In the genomic region with DNA sequence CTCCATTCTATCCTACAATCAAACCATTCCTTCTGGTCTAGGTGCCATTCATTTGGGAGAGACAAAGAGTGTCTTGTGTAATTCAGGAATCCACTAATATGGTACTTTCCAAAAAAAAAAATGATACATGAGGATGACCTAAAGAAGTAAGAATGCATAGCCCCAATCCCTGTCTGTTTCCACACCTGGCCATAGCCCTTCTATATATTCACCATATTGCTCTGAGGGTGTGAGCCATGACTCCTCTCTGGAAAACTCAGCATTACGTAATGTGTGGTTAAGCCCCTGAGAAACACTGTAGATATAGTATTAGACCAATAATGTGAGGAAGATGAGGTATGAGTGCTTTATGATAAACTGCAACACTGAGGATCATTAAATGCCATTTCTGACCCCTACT, we compare ENCODE assay signal across 26 cellular contexts.
A peak's percentile ranks its signal among the peaks of the same experiment; 100 is the strongest.
DNase-seq lines count a peak whose midpoint lies in the region; ATAC-seq, FAIRE-seq and TF ChIP-seq lines count a peak whose summit lies in the region.
"Had no signal": no experiment of that assay in that cellular context is flagged by ENCODE, and none has a peak within 500 bp of the region (broad histone marks: within the 10 kb centered on the region; RNA-seq: fewer than 3 reads in every experiment).

No MANE protein-coding gene starts in this region.

- TF ChIP-seq CTCF in MCF 10A (IDR thresholded peaks at IDR 0.05; ENCODE audit: unreplicated experiment) (no peak), breast epithelium (IDR thresholded peaks at IDR 0.05) (no peak), RWPE2 (IDR thresholded peaks at IDR 0.05; ENCODE audit: poor library complexity, severe bottlenecking) (no peak), fibroblast of the aortic adventitia (IDR thresholded peaks at IDR 0.05; ENCODE audit: insufficient read depth, low read length) (no peak)

- no peaks in the 10 kb centered on the region for H3K27me3 ChIP-seq in breast epithelium
- no peaks in the 10 kb centered on the region for H3K27me3 ChIP-seq in RWPE2 (ENCODE audit: insufficient read depth, poor library complexity, severe bottlenecking)
- H3K27me3 ChIP-seq: adrenal gland, cardiac muscle cell, neutrophil, Peyer's patch, tibial nerve had no signal

- no peaks in the 10 kb centered on the region for H3K9me3 Mint-ChIP-seq in MCF 10A (ENCODE audit: unreplicated experiment)
- H3K9me3 Mint-ChIP-seq: CD4-positive, alpha-beta T cell had no signal

- peak overlapping the region; percentile 94 for H3K27ac Mint-ChIP-seq in MCF 10A (ENCODE audit: low read depth, unreplicated experiment)
- H3K27ac Mint-ChIP-seq: CD4-positive, alpha-beta T cell had no signal

- no peaks in the 10 kb centered on the region for H3K27me3 Mint-ChIP-seq in MCF 10A (ENCODE audit: insufficient read depth, unreplicated experiment)
- H3K27me3 Mint-ChIP-seq: CD4-positive, alpha-beta T cell had no signal

- H3K9me3 ChIP-seq in breast epithelium (no peaks in the 10 kb centered on the region), RWPE2 (ENCODE audit: severe bottlenecking) (no peaks in the 10 kb centered on the region)
- H3K9me3 ChIP-seq: adrenal gland, neutrophil, Peyer's patch, prostate gland, tibial nerve had no signal

- DNase-seq in MCF 10A (ENCODE audit: unreplicated experiment) (peak; percentile 79), breast epithelium (ENCODE audit: low spot score in 2 of 2) (no peak), RWPE2 (ENCODE audit: low spot score) (no peak), fibroblast of the aortic adventitia (ENCODE audit: low read depth) (peak; percentile 18), urothelium cell line (ENCODE audit: low spot score) (peak; percentile 54), Ammon's horn (ENCODE audit: low spot score) (no peak), NCI-H146 (lab: John Stamatoyannopoulos, UW) (no peak)
- DNase-seq: activated CD4-positive, alpha-beta T cell treated with anti-CD3 and anti-CD28 coated beads for 48 hours; activated naive CD4-positive, alpha-beta T cell; activated T-cell treated with anti-CD3 and anti-CD28 coated beads, Interleukin-2, amount 50 U/mL, for 48 hours; adrenal gland; CD4-positive, alpha-beta T cell; cortex of kidney; GDM1; mesendoderm; NCI-H1105; NCI-H2081; NCI-H446; Peyer's patch had no signal

- no peak overlapping the region for H3K4me3 ChIP-seq in breast epithelium
- H3K4me3 ChIP-seq in RWPE2 (ENCODE audit: severe bottlenecking), result no peak overlapping the region
- no peak overlapping the region for H3K4me3 ChIP-seq in fibroblast of the aortic adventitia (ENCODE audit: low read depth, low read length)
- H3K4me3 ChIP-seq: adrenal gland, cardiac muscle cell, Peyer's patch, prostate gland, SK-N-MC, tibial nerve had no signal

- no peaks in the 10 kb centered on the region for H3K36me3 Mint-ChIP-seq in MCF 10A (ENCODE audit: insufficient read depth, unreplicated experiment)

- H3K4me3 Mint-ChIP-seq in MCF 10A (ENCODE audit: unreplicated experiment), result no peak overlapping the region
- H3K4me3 Mint-ChIP-seq: CD4-positive, alpha-beta T cell had no signal

- BruUV-seq in MCF 10A (replicated peaks; lab: Mats Ljungman, UMichigan), result no TSS peak

- ATAC-seq in RWPE2 (ENCODE audit: low read depth) (peak; percentile 73), HG02610 (IDR thresholded peaks at IDR 0.05; ENCODE audit: unreplicated experiment) (no peak)

- H3K4me1 Mint-ChIP-seq in MCF 10A (ENCODE audit: insufficient read depth, unreplicated experiment), result peaks cover 35% of the 10 kb centered on the region

- H3K36me3 ChIP-seq in breast epithelium, result no peaks in the 10 kb centered on the region
- H3K36me3 ChIP-seq in RWPE2 (ENCODE audit: low read depth), result no peaks in the 10 kb centered on the region
- H3K36me3 ChIP-seq: adrenal gland, cardiac muscle cell, neutrophil, Peyer's patch, prostate gland, tibial nerve had no signal

- peak; percentile 95 for FAIRE-seq in urothelium cell line (lab: Jason Lieb, UNC)

- H3K27ac ChIP-seq in breast epithelium (no peak overlapping the region), RWPE2 (ENCODE audit: poor library complexity, severe bottlenecking) (peak overlapping the region; percentile 99)
- H3K27ac ChIP-seq: 22Rv1, adrenal gland, cardiac muscle cell, neutrophil, Peyer's patch, prostate gland, SK-N-MC, tibial nerve had no signal

- no peak for TF ChIP-seq POLR2A in breast epithelium (IDR thresholded peaks at IDR 0.05)

- intact Hi-C loops in MCF 10A (cut with micrococcal nuclease) (loop anchor here (5.0 kb wide), 1 partner anchor 103 kb away; no protein-coding TSS in a partner anchor), breast epithelium (cut with DNase I; ENCODE audit: low total_unique reads) (no loop called here)

- CTCF ChIA-PET in MCF 10A (lab: Yijun Ruan, JAX), result no interaction called here

- H3K4me1 ChIP-seq in breast epithelium, result peaks cover 0 to 4% of the 10 kb centered on the region in 2 donors
- H3K4me1 ChIP-seq in RWPE2 (ENCODE audit: insufficient read depth, poor library complexity, severe bottlenecking), result peaks cover 51% of the 10 kb centered on the region
- H3K4me1 ChIP-seq: adrenal gland, Peyer's patch, tibial nerve had no signal

- POLR2A ChIA-PET in MCF 10A (lab: Yijun Ruan, JAX), result no interaction called here

Comparison
In these comparisons a context has a peak if more than half of its experiments do, and no peak if none do; other contexts are left out.
1. DNase-seq: peak in MCF 10A (single experiment), fibroblast of the aortic adventitia (single experiment) and urothelium cell line (single experiment); none in breast epithelium (0 of 2), RWPE2 (single experiment), Ammon's horn (single experiment) and NCI-H146 (single experiment).